ENCODE assay signal across 16 cellular contexts in genomic region chr17:10041916-10042588, GRCh38.
DNase-seq lines count a peak whose midpoint lies in the region; ATAC-seq and TF ChIP-seq lines count a peak whose summit lies in the region.
"Had no signal": no experiment of that assay in that cellular context is flagged by ENCODE, and none has a peak within 500 bp of the region (broad histone marks: within the 10 kb centered on the region; RNA-seq: fewer than 3 reads in every experiment).

No MANE protein-coding gene starts in this region.

- no peak overlapping the region for H3K4me3 Mint-ChIP-seq in mesothelial cell of epicardium
- H3K4me3 Mint-ChIP-seq: activated naive CD8-positive, alpha-beta T cell treated with anti-CD3 and anti-CD28 coated beads, Interleukin-2, amount 10 ng/mL, durations not matched to agents 7 days and 5 days had no signal

- no peaks in the 10 kb centered on the region for H3K36me3 ChIP-seq in uterus

- no peaks in the 10 kb centered on the region for H3K4me1 ChIP-seq in uterus
- H3K4me1 ChIP-seq: foreskin keratinocyte had no signal

- no peaks in the 10 kb centered on the region for H3K9me3 ChIP-seq in uterus

- H3K27me3 ChIP-seq in uterus: no peaks in the 10 kb centered on the region
- H3K27me3 ChIP-seq: foreskin keratinocyte had no signal

- H3K27ac Mint-ChIP-seq in mesothelial cell of epicardium: no peak overlapping the region
- H3K27ac Mint-ChIP-seq: activated naive CD8-positive, alpha-beta T cell treated with anti-CD3 and anti-CD28 coated beads, Interleukin-2, amount 10 ng/mL, durations not matched to agents 7 days and 5 days had no signal

- H3K9me3 Mint-ChIP-seq in mesothelial cell of epicardium: no peaks in the 10 kb centered on the region
- H3K9me3 Mint-ChIP-seq: activated naive CD8-positive, alpha-beta T cell treated with anti-CD3 and anti-CD28 coated beads, Interleukin-2, amount 10 ng/mL, durations not matched to agents 7 days and 5 days had no signal

- intact Hi-C loops in Right ventricle myocardium inferior (cut with DNase I) (loop anchor here (2.0 kb wide), 1 partner anchor 73 kb away; no protein-coding TSS in a partner anchor), cardiac septum (cut with DNase I) (no loop called here), left ventricle myocardium superior (cut with micrococcal nuclease) (no loop called here), uterus (cut with DNase I; ENCODE audit: low total_unique reads) (no loop called here)

- no peak overlapping the region for H3K4me3 ChIP-seq in uterus
- H3K4me3 ChIP-seq: K562 had no signal

- ATAC-seq in Right ventricle myocardium inferior: peak; percentile 74
- ATAC-seq in HG03159 (IDR thresholded peaks at IDR 0.05; ENCODE audit: unreplicated experiment): peak; percentile 40
- peak; percentile 73 for ATAC-seq in left ventricle myocardium superior
- ATAC-seq in GM19328 (IDR thresholded peaks at IDR 0.05; ENCODE audit: unreplicated experiment): no peak
- ATAC-seq: foreskin keratinocyte, K562 had no signal

- TF ChIP-seq CTCF in uterus (IDR thresholded peaks at IDR 0.05) (no peak), mesothelial cell of epicardium (IDR thresholded peaks at IDR 0.05; ENCODE audit: unreplicated experiment) (no peak)

- DNase-seq in Right ventricle myocardium inferior (ENCODE audit: missing footprints): peak; percentile 46
- no peak for DNase-seq in cardiac septum (ENCODE audit: low spot score)
- DNase-seq in left ventricle myocardium superior: no peak
- no peak for DNase-seq in uterus
- DNase-seq in mesothelial cell of epicardium (ENCODE audit: low spot score in 2 of 2, unreplicated experiment in 2 of 2): no peak
- no peak for DNase-seq in NAMALWA (ENCODE audit: low spot score)
- DNase-seq: ACHN; activated naive CD8-positive, alpha-beta T cell treated with anti-CD3 and anti-CD28 coated beads, Interleukin-2, amount 10 ng/mL, durations not matched to agents 7 days and 5 days; DMS79; foreskin keratinocyte; kidney; NCI-H1694; SIG-M5 had no signal

- H3K36me3 Mint-ChIP-seq in mesothelial cell of epicardium: no peaks in the 10 kb centered on the region

- H3K27me3 Mint-ChIP-seq in mesothelial cell of epicardium (ENCODE audit: low read depth): no peaks in the 10 kb centered on the region
- H3K27me3 Mint-ChIP-seq: activated naive CD8-positive, alpha-beta T cell treated with anti-CD3 and anti-CD28 coated beads, Interleukin-2, amount 10 ng/mL, durations not matched to agents 7 days and 5 days had no signal

- no peak for TF ChIP-seq POLR2A in uterus (IDR thresholded peaks at IDR 0.05)

- H3K27ac ChIP-seq in uterus: peak overlapping the region; percentile 27 to 52
- H3K27ac ChIP-seq: foreskin keratinocyte had no signal

- peaks cover 7% of the 10 kb centered on the region for H3K4me1 Mint-ChIP-seq in mesothelial cell of epicardium
